Comparison of ENCODE assay signal across 12 cellular contexts in genomic region chr10:77983384-77984341, GRCh38. TPM values are rescaled to one million over a fixed set of nuclear protein-coding genes. Genes with fewer than 3 reads are reported as not detected.
DNase-seq lines count a peak whose midpoint lies in the region; ATAC-seq and TF ChIP-seq lines count a peak whose summit lies in the region.
"Had no signal": no experiment of that assay in that cellular context is flagged by ENCODE, and none has a peak within 500 bp of the region (broad histone marks: within the 10 kb centered on the region; RNA-seq: fewer than 3 reads in every experiment).

No MANE protein-coding gene starts in this region.

- no peak overlapping the region for H3K4me3 ChIP-seq in AG04450 (ENCODE audit: low read depth, low read length)
- H3K4me3 ChIP-seq: gastroesophageal sphincter, stomach had no signal

- no peaks in the 10 kb centered on the region for H3K9me3 Mint-ChIP-seq in HFFc6

- no peaks in the 10 kb centered on the region for H3K27me3 Mint-ChIP-seq in HFFc6 (ENCODE audit: insufficient read depth)

- peak overlapping the region; percentile 91 for H3K27ac Mint-ChIP-seq in HFFc6

- DNase-seq in AG04450 (ENCODE audit: low read depth, low spot score) = peak; percentile 8
- peak; percentile 89 for DNase-seq in HFFc6
- DNase-seq in lung microvascular endothelial cell (ENCODE audit: low read depth in 2 of 2) = peak; percentile 9 to 93
- DNase-seq in foreskin melanocyte = no peak
- no peak for DNase-seq in DMS79 treated with DMSO at 0.1 percent for 48 hours (lab: John Stamatoyannopoulos, UW)
- no peak for DNase-seq in stimulated activated CD4-positive, alpha-beta T cell treated with anti-CD3 and anti-CD28 coated beads, Interleukin-4, amount 100 ng/mL, for 24 hours
- DNase-seq: activated CD8-positive, alpha-beta memory T cell treated with anti-CD3 and anti-CD28 coated beads for 24 hours; NCI-H345; stomach had no signal

- no peaks in the 10 kb centered on the region for H3K27me3 ChIP-seq in AG04450 (ENCODE audit: control insufficient read depth, insufficient read depth, low read length)
- H3K27me3 ChIP-seq: gastroesophageal sphincter, stomach had no signal

- no peak for TF ChIP-seq CTCF in AG04450 (IDR thresholded peaks at IDR 0.05; ENCODE audit: low read depth, low read length)
- TF ChIP-seq CTCF in HFFc6 (IDR thresholded peaks at IDR 0.05) = no peak

- H3K4me3 Mint-ChIP-seq in HFFc6 = peak overlapping the region; percentile 61

- H3K36me3 Mint-ChIP-seq in HFFc6 (ENCODE audit: low read depth) = peaks cover 40% of the 10 kb centered on the region

- ATAC-seq in HG02884 (IDR thresholded peaks at IDR 0.05; ENCODE audit: unreplicated experiment) = no peak
- ATAC-seq: gastroesophageal sphincter had no signal

- H3K9me3 ChIP-seq in AG04450 (ENCODE audit: control insufficient read depth, insufficient read depth, low read length) = no peaks in the 10 kb centered on the region
- H3K9me3 ChIP-seq: gastroesophageal sphincter, stomach had no signal

- H3K27ac ChIP-seq in AG04450 (ENCODE audit: low read depth, low read length) (peak overlapping the region; percentile 21), angular gyrus (ENCODE audit: low read depth, low read length) (peak overlapping the region; percentile 42)
- H3K27ac ChIP-seq: gastroesophageal sphincter, stomach had no signal

- POLR2A ChIA-PET in AG04450 (lab: Yijun Ruan, JAX) = no interaction called here

- CTCF ChIA-PET in AG04450 (lab: Charles Lee) = interaction anchor here (0.8 to 1.4 kb wide), 4 partner anchors 9 to 136 kb away, joined by 3 to 4 read pairs (median 3); partner anchors contain the start of gene POLR3A

- H3K4me1 Mint-ChIP-seq in HFFc6 (ENCODE audit: low read depth) = peaks cover 34% of the 10 kb centered on the region

RNA-seq across cellular contexts. Expression of gene POLR3A, which starts 45.7 kb away (rescaled TPM):
- 15.9 and 16.3 TPM in 2 replicates for polyA plus RNA-seq in AG04450 (2011; rRNA removed)
- 43.0 and 49.7 TPM in 2 replicates for polyA minus RNA-seq in AG04450 (2011; rRNA and poly(A)+ RNA removed)
- total RNA-seq in HFFc6 (2021; fragmentation: NEBNext Ultra II Directional; extraction: Animal tissue kit (Norgen Biotek cat#: 25700)) = 10 to 100 TPM; 18.0 to 21.0 (median 19.8) TPM
- total RNA-seq in lung microvascular endothelial cell = 10.7 and 11.5 TPM in 2 replicates

RNA-seq across cellular contexts. Expression of gene RPS24, which starts 50.0 kb away (rescaled TPM):
- 3,086 and 3,777 TPM in 2 replicates for polyA plus RNA-seq in AG04450 (2011; rRNA removed)
- 561 and 714 TPM in 2 replicates for polyA minus RNA-seq in AG04450 (2011; rRNA and poly(A)+ RNA removed)
- total RNA-seq in HFFc6 (2021; fragmentation: NEBNext Ultra II Directional; extraction: Animal tissue kit (Norgen Biotek cat#: 25700)) = 1,000 to 10,000 TPM; 1,111 to 1,416 (median 1,288) TPM
- total RNA-seq in lung microvascular endothelial cell = 1,816 and 2,100 TPM in 2 replicates

RNA-seq across cellular contexts. Expression of gene DLG5, which starts 57.1 kb away (rescaled TPM):
- 16.3 and 21.9 TPM in 2 replicates for polyA plus RNA-seq in AG04450 (2011; rRNA removed)
- 37.3 and 43.2 TPM in 2 replicates for polyA minus RNA-seq in AG04450 (2011; rRNA and poly(A)+ RNA removed)
- 10 to 100 TPM; 48.2 to 52.9 (median 49.7) TPM for total RNA-seq in HFFc6 (2021; fragmentation: NEBNext Ultra II Directional; extraction: Animal tissue kit (Norgen Biotek cat#: 25700))
- 6.1 and 6.9 TPM in 2 replicates for total RNA-seq in lung microvascular endothelial cell

Comparison
In these comparisons a context has a peak if more than half of its experiments do, and no peak if none do; other contexts are left out.
1. DNase-seq: peak in AG04450 (single experiment), HFFc6 (single experiment) and lung microvascular endothelial cell (2 of 2); none in foreskin melanocyte (single experiment), DMS79 treated with DMSO at 0.1 percent for 48 hours (single experiment) and stimulated activated CD4-positive, alpha-beta T cell treated with anti-CD3 and anti-CD28 coated beads, Interleukin-4, amount 100 ng/mL, for 24 hours (single experiment).